1 cellular context compared by ENCODE assay signal in the genomic region with DNA sequence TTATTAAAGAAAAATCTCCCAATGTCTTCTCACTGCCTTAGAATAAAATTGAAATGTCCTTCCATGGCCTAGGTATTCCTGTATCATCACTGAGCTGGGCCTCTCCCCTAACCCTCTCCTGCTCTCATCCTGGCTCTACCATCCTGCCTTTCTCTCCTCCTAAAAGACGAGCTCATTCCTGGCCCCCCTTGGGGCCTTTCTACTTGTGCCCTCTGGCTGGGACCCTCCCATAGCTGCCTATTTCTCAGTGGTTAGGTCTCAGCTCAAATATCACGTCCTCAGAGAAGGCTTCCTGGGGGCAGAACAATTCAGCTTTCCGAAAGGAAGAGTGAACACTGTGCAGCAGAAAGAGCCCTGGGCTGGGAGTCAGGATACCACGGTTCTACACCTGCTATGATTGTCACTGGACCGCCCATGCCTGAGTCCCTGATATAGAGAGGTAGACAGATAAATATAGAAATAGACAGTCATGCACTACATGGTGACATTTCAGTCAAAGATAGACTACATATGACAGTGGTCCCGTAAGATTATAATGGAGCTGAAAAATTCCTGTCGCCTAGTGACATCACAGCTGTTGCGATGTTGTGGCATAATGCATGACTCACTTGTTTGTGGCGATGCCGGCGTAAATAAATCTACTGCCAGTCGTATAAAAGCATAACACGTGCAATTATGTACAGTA.
TF ChIP-seq lines count a peak whose summit lies in the region.

No MANE protein-coding gene starts in this region.

TF ChIP-seq in HepG2, 621 proteins besides CTCF, POLR2A, EP300 and RAD21:
- no peak for TF ChIP-seq ZBTB38 (CRISPR knock-in tag; IDR thresholded peaks at IDR 0.05)
- TF ChIP-seq CREB1 (IDR thresholded peaks at IDR 0.05): peak; percentile 74
- TF ChIP-seq CREB1 (CRISPR knock-in tag; IDR thresholded peaks at IDR 0.05): no peak
TF ChIP-seq in HepG2: peak in this region for 1.
